Comparison of ENCODE assay signal across 15 cellular contexts in genomic region chr6:150981095-150981494, GRCh38.
DNase-seq lines count a peak whose midpoint lies in the region; ATAC-seq and TF ChIP-seq lines count a peak whose summit lies in the region.
"Had no signal": no experiment of that assay in that cellular context is flagged by ENCODE, and none has a peak within 500 bp of the region (broad histone marks: within the 10 kb centered on the region; RNA-seq: fewer than 3 reads in every experiment).

No MANE protein-coding gene starts in this region.

- peak; percentile 82 for ATAC-seq in GM18907 (IDR thresholded peaks at IDR 0.05; ENCODE audit: unreplicated experiment)
- peak; percentile 67 for ATAC-seq in GM21737 (IDR thresholded peaks at IDR 0.05; ENCODE audit: unreplicated experiment)
- peak; percentile 69 for ATAC-seq in HG03469 (IDR thresholded peaks at IDR 0.05; ENCODE audit: unreplicated experiment)
- ATAC-seq in naive B cell (ENCODE audit: low read depth in 2 of 2) = peak; percentile 46 to 92
- ATAC-seq: GM23338, K562 had no signal

- H3K36me3 Mint-ChIP-seq in naive B cell (peaks cover 0 to 8% of the 10 kb centered on the region in 2 donors), type B pancreatic cell (peaks cover 6% of the 10 kb centered on the region)

- H3K27me3 Mint-ChIP-seq in naive B cell (no peaks in the 10 kb centered on the region), type B pancreatic cell (no peaks in the 10 kb centered on the region)
- H3K27me3 Mint-ChIP-seq: stimulated activated naive CD8-positive, alpha-beta T cell treated with anti-CD3 and anti-CD28 coated beads, Interleukin-15, Interleukin-2, amounts not matched to agents 100 ng/mL and 50 ng/mL, for 24 hours had no signal

- no peaks in the 10 kb centered on the region for H3K4me1 Mint-ChIP-seq in naive B cell
- H3K4me1 Mint-ChIP-seq in type B pancreatic cell (ENCODE audit: unreplicated experiment) = peaks cover 16% of the 10 kb centered on the region

- TF ChIP-seq CTCF in type B pancreatic cell (conservative IDR thresholded peaks at IDR 0.05) = no peak

- H3K4me3 Mint-ChIP-seq in naive B cell (no peak overlapping the region), type B pancreatic cell (no peak overlapping the region)
- H3K4me3 Mint-ChIP-seq: GM23338; stimulated activated naive CD8-positive, alpha-beta T cell treated with anti-CD3 and anti-CD28 coated beads, Interleukin-15, Interleukin-2, amounts not matched to agents 100 ng/mL and 50 ng/mL, for 24 hours had no signal

- H3K27ac Mint-ChIP-seq in naive B cell = peak overlapping the region in 1 of 6 donors; percentile 39
- no peak overlapping the region for H3K27ac Mint-ChIP-seq in type B pancreatic cell
- H3K27ac Mint-ChIP-seq: stimulated activated naive CD8-positive, alpha-beta T cell treated with anti-CD3 and anti-CD28 coated beads, Interleukin-15, Interleukin-2, amounts not matched to agents 100 ng/mL and 50 ng/mL, for 24 hours had no signal

- DNase-seq in naive B cell (no peak), NCI-H1930 (lab: John Stamatoyannopoulos, UW) (no peak), NCI-H446 treated with DMSO at 0.1 percent for 48 hours (lab: John Stamatoyannopoulos, UW) (no peak), type B pancreatic cell (ENCODE audit: extremely low spot score, unreplicated experiment) (no peak), MV-4-11 (lab: John Stamatoyannopoulos, UW) (no peak)
- DNase-seq: activated CD8-positive, alpha-beta memory T cell treated with anti-CD3 and anti-CD28 coated beads, Interleukin-2, amount 50 U/mL, for 48 hours; foreskin melanocyte; NCI-H510A treated with DMSO at 0.1 percent for 48 hours; T-helper 2 cell had no signal

- H3K9me3 Mint-ChIP-seq in naive B cell (no peaks in the 10 kb centered on the region), type B pancreatic cell (no peaks in the 10 kb centered on the region)
- H3K9me3 Mint-ChIP-seq: GM23338; stimulated activated naive CD8-positive, alpha-beta T cell treated with anti-CD3 and anti-CD28 coated beads, Interleukin-15, Interleukin-2, amounts not matched to agents 100 ng/mL and 50 ng/mL, for 24 hours had no signal
